Comparison of ENCODE assay signal across 8 cellular contexts in genomic region chr3:901953-902778, GRCh38.
A peak's percentile ranks its signal among the peaks of the same experiment; 100 is the strongest.
DNase-seq lines count a peak whose midpoint lies in the region; ATAC-seq, FAIRE-seq and TF ChIP-seq lines count a peak whose summit lies in the region.

No MANE protein-coding gene starts in this region.

- DNase-seq in GM06990 (ENCODE audit: extremely low read depth, insufficient read length) (no peak), fibroblast of pulmonary artery (ENCODE audit: low read depth) (peak; percentile 21), pons (ENCODE audit: low spot score) (no peak), H54 (ENCODE audit: insufficient read length, low spot score) (no peak), superior temporal gyrus (ENCODE audit: extremely low spot score) (no peak), NCI-H524 treated with DMSO at 0.1 percent for 48 hours (lab: John Stamatoyannopoulos, UW) (no peak)

- ATAC-seq in GM21576 (IDR thresholded peaks at IDR 0.05; ENCODE audit: unreplicated experiment), result peak; percentile 87

- no peaks in the 10 kb centered on the region for H3K27me3 ChIP-seq in GM06990 (replicated peaks; ENCODE audit: control insufficient read depth, insufficient read depth, low read length)

- H3K4me3 ChIP-seq in GM06990 (replicated peaks; ENCODE audit: low read depth, low read length) (no peak overlapping the region), fibroblast of pulmonary artery (replicated peaks; ENCODE audit: low read depth, low read length) (no peak overlapping the region)

- TF ChIP-seq CTCF in GM06990 (IDR thresholded peaks at IDR 0.05; ENCODE audit: insufficient read depth, low read length, poor library complexity, severe bottlenecking) (peak; percentile 48), LNCAP (IDR thresholded peaks at IDR 0.05) (peak; percentile 73), fibroblast of pulmonary artery (IDR thresholded peaks at IDR 0.05; ENCODE audit: low read length, missing control alignments) (peak; percentile 47)

- no peak for FAIRE-seq in H54 (lab: Jason Lieb, UNC)

- TF ChIP-seq POLR2A in H54 (IDR thresholded peaks at IDR 0.05; ENCODE audit: low read depth, low read length), result no peak

- H3K36me3 ChIP-seq in GM06990 (ENCODE audit: control insufficient read depth, insufficient read depth, low read length), result no peaks in the 10 kb centered on the region
